ENCODE assay signal across 8 cellular contexts in the genomic region with DNA sequence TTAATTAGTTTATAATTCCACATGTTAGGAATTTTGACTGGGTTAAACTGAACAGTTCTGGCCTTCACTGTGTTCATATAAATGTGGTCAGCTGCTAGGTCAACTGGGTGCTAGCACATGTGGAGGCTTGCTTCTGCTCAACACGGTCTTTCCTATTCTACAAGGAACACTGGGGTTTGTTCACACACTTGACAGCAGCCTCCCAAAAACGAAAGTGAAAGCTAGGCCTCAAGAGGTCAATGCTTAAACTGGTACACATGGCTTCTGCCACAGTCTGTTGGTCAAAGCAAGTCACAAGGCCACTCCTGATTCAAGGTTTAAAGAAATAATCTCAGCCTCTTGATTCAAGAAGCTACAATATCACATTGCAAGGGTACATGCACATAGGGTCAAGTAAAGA.
DNase-seq lines count a peak whose midpoint lies in the region; ATAC-seq and TF ChIP-seq lines count a peak whose summit lies in the region.

No MANE protein-coding gene starts in this region.

- TF ChIP-seq EP300 in esophagus muscularis mucosa (IDR thresholded peaks at IDR 0.05): no peak

- ATAC-seq in GM19467 (IDR thresholded peaks at IDR 0.05; ENCODE audit: unreplicated experiment): peak; percentile 60
- peak; percentile 28 for ATAC-seq in central memory CD8-positive, alpha-beta T cell (replicated peaks; ENCODE audit: extremely low read depth, poor library complexity, severe bottlenecking)
- peak; percentile 81 for ATAC-seq in sciatic nerve

- peaks cover 5% of the 10 kb centered on the region for H3K9me3 Mint-ChIP-seq in central memory CD8-positive, alpha-beta T cell

- H3K27me3 ChIP-seq in esophagus muscularis mucosa: no peaks in the 10 kb centered on the region
- no peaks in the 10 kb centered on the region for H3K27me3 ChIP-seq in ascending aorta

- H3K27me3 Mint-ChIP-seq in central memory CD8-positive, alpha-beta T cell: no peaks in the 10 kb centered on the region

- H3K36me3 ChIP-seq in esophagus muscularis mucosa (no peaks in the 10 kb centered on the region), ascending aorta (no peaks in the 10 kb centered on the region)

- H3K36me3 Mint-ChIP-seq in central memory CD8-positive, alpha-beta T cell (ENCODE audit: insufficient read depth): no peaks in the 10 kb centered on the region

- TF ChIP-seq POLR2A in esophagus muscularis mucosa (IDR thresholded peaks at IDR 0.05; ENCODE audit: low read depth): no peak

- peak overlapping the region; percentile 42 for H3K27ac Mint-ChIP-seq in central memory CD8-positive, alpha-beta T cell (ENCODE audit: low read depth)

- H3K4me3 Mint-ChIP-seq in central memory CD8-positive, alpha-beta T cell: peak overlapping the region; percentile 59

- TF ChIP-seq CTCF in esophagus muscularis mucosa (IDR thresholded peaks at IDR 0.05) (no peak), ascending aorta (IDR thresholded peaks at IDR 0.05) (no peak)

- DNase-seq in GM04504 (ENCODE audit: low read depth) (peak; percentile 33), KBM-7 (peak; percentile 18), sciatic nerve (ENCODE audit: low spot score) (no peak), esophagus muscularis mucosa (ENCODE audit: extremely low spot score) (no peak), NCI-H510A treated with DMSO at 0.1 percent for 48 hours (lab: John Stamatoyannopoulos, UW) (no peak), ascending aorta (ENCODE audit: low spot score in 2 of 2) (no peak)
- no peak for DNase-seq in central memory CD8-positive, alpha-beta T cell (ENCODE audit: low spot score in 2 of 2)

- intact Hi-C loops in sciatic nerve (cut with DNase I) (loop anchor here (5.0 kb wide), 1 partner anchor 1282 kb away; no protein-coding TSS in a partner anchor), esophagus muscularis mucosa (cut with DNase I) (no loop called here), ascending aorta (cut with DNase I) (no loop called here)

- no peaks in the 10 kb centered on the region for H3K4me1 ChIP-seq in esophagus muscularis mucosa
- H3K4me1 ChIP-seq in ascending aorta: no peaks in the 10 kb centered on the region

- in situ Hi-C loops in KBM-7 (cut with MboI; ENCODE audit: low pct_unique_long_range_greater_than_20kb, low sequenced_read_pairs): no loop called here

- H3K4me3 ChIP-seq in esophagus muscularis mucosa: peak overlapping the region in 1 of 4 donors; percentile 1
- no peak overlapping the region for H3K4me3 ChIP-seq in ascending aorta

- H3K4me1 Mint-ChIP-seq in central memory CD8-positive, alpha-beta T cell: peaks cover 22% of the 10 kb centered on the region

- H3K9me3 ChIP-seq in esophagus muscularis mucosa (no peaks in the 10 kb centered on the region), ascending aorta (no peaks in the 10 kb centered on the region)

- H3K27ac ChIP-seq in esophagus muscularis mucosa (replicated peaks in 1 of 4) (no peak overlapping the region), ascending aorta (no peak overlapping the region)

- 25% methylated on average over 2 of the region's 2 CpGs for WGBS in esophagus muscularis mucosa

Comparison
In these comparisons a context has a peak if more than half of its experiments do, and no peak if none do; other contexts are left out.
1. DNase-seq: peak in GM04504 (single experiment) and KBM-7 (single experiment); none in central memory CD8-positive, alpha-beta T cell (0 of 2), sciatic nerve (single experiment), esophagus muscularis mucosa (single experiment), NCI-H510A treated with DMSO at 0.1 percent for 48 hours (single experiment) and ascending aorta (0 of 2).
2. ATAC-seq: peak in every context shown above with its lines; median percentile 81 in sciatic nerve; 60 in GM19467; 28 in central memory CD8-positive, alpha-beta T cell.